ENCODE assay signal across 1 cellular context in genomic region chr18:38790303-38790702, GRCh38.
TF ChIP-seq lines count a peak whose summit lies in the region.

No MANE protein-coding gene starts in this region.

TF ChIP-seq in GM23338, 12 proteins besides CTCF, POLR2A, EP300 and RAD21 (continued from another document):
- TF ChIP-seq NANOG (IDR thresholded peaks at IDR 0.05; ENCODE audit: borderline replicate concordance) (no peak), CREB1 (CRISPR knock-in tag; IDR thresholded peaks at IDR 0.05; ENCODE audit: low read depth) (no peak), STAT1 (IDR thresholded peaks at IDR 0.05; ENCODE audit: unreplicated experiment) (no peak)
